ENCODE assay signal across 1 cellular context in the genomic region with DNA sequence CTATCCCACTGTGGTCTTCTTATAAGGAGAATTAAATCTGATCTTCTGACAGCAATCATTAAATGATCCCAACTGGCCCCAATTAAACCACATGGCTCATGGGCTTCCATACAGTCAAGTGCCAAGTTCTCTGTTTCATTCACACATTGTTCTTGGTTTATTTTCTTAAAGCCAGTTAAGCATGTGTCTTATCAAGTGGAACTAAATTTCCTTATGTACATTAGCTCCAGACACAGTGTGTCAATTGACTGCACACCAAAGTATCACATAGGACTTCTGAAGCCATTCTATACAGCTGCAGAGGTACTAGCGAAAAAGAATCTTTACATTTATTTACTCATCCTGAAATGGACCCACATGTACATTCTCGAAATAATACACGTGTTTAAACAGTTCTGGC.
TF ChIP-seq lines count a peak whose summit lies in the region.

No MANE protein-coding gene starts in this region.

TF ChIP-seq in GM12878, 131 proteins besides CTCF, POLR2A, EP300 and RAD21:
- TF ChIP-seq, protein P1, sequence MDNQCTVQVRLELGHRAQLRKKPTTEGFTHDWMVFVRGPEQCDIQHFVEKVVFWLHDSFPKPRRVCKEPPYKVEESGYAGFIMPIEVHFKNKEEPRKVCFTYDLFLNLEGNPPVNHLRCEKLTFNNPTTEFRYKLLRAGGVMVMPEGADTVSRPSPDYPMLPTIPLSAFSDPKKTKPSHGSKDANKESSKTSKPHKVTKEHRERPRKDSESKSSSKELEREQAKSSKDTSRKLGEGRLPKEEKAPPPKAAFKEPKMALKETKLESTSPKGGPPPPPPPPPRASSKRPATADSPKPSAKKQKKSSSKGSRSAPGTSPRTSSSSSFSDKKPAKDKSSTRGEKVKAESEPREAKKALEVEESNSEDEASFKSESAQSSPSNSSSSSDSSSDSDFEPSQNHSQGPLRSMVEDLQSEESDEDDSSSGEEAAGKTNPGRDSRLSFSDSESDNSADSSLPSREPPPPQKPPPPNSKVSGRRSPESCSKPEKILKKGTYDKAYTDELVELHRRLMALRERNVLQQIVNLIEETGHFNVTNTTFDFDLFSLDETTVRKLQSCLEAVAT (IDR thresholded peaks at IDR 0.05): no peak
- TF ChIP-seq, protein P2, sequence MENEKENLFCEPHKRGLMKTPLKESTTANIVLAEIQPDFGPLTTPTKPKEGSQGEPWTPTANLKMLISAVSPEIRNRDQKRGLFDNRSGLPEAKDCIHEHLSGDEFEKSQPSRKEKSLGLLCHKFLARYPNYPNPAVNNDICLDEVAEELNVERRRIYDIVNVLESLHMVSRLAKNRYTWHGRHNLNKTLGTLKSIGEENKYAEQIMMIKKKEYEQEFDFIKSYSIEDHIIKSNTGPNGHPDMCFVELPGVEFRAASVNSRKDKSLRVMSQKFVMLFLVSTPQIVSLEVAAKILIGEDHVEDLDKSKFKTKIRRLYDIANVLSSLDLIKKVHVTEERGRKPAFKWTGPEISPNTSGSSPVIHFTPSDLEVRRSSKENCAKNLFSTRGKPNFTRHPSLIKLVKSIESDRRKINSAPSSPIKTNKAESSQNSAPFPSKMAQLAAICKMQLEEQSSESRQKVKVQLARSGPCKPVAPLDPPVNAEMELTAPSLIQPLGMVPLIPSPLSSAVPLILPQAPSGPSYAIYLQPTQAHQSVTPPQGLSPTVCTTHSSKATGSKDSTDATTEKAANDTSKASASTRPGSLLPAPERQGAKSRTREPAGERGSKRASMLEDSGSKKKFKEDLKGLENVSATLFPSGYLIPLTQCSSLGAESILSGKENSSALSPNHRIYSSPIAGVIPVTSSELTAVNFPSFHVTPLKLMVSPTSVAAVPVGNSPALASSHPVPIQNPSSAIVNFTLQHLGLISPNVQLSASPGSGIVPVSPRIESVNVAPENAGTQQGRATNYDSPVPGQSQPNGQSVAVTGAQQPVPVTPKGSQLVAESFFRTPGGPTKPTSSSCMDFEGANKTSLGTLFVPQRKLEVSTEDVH (IDR thresholded peaks at IDR 0.05; ENCODE audit: low read depth, partially characterized antibody): no peak
- TF ChIP-seq RCOR1 (conservative IDR thresholded peaks at IDR 0.05; ENCODE audit: low read depth, low read length) (no peak), CEBPB (IDR thresholded peaks at IDR 0.05; ENCODE audit: borderline replicate concordance in 1 of 2, low read depth in 2 of 2, low read length in 2 of 2) (no peak), NBN (IDR thresholded peaks at IDR 0.05) (no peak), SRF (IDR thresholded peaks at IDR 0.05; ENCODE audit: low read depth in 2 of 2, low read length in 2 of 2) (no peak), IKZF2 (IDR thresholded peaks at IDR 0.05) (no peak)
- TF ChIP-seq, protein P3, sequence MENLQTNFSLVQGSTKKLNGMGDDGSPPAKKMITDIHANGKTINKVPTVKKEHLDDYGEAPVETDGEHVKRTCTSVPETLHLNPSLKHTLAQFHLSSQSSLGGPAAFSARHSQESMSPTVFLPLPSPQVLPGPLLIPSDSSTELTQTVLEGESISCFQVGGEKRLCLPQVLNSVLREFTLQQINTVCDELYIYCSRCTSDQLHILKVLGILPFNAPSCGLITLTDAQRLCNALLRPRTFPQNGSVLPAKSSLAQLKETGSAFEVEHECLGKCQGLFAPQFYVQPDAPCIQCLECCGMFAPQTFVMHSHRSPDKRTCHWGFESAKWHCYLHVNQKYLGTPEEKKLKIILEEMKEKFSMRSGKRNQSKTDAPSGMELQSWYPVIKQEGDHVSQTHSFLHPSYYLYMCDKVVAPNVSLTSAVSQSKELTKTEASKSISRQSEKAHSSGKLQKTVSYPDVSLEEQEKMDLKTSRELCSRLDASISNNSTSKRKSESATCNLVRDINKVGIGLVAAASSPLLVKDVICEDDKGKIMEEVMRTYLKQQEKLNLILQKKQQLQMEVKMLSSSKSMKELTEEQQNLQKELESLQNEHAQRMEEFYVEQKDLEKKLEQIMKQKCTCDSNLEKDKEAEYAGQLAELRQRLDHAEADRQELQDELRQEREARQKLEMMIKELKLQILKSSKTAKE (IDR thresholded peaks at IDR 0.05; ENCODE audit: low read depth, poor library complexity, severe bottlenecking): no peak
